In genomic region chr3:14792691-14793121, GRCh38 we compare ENCODE assay signal across 26 cellular contexts. TPM values are rescaled to one million over a fixed set of nuclear protein-coding genes. Genes with fewer than 3 reads are reported as not detected.
DNase-seq lines count a peak whose midpoint lies in the region; ATAC-seq and TF ChIP-seq lines count a peak whose summit lies in the region.
"Had no signal": no experiment of that assay in that cellular context is flagged by ENCODE, and none has a peak within 500 bp of the region (broad histone marks: within the 10 kb centered on the region; RNA-seq: fewer than 3 reads in every experiment).

No MANE protein-coding gene starts in this region.

- TF ChIP-seq EP300 in gastroesophageal sphincter (IDR thresholded peaks at IDR 0.05) (no peak), ovary (IDR thresholded peaks at IDR 0.05) (no peak), transverse colon (IDR thresholded peaks at IDR 0.05; ENCODE audit: low read depth) (no peak)

- in situ Hi-C loops in transverse colon (cut with MboI; ENCODE audit: low pct_ligation_motif_present in 1 of 4, low pct_unique_long_range_greater_than_20kb in 1 of 4, low sequenced_read_pairs in 3 of 4) = loop anchor here in 2 of 4 donors (10.0 kb wide), 2 partner anchors 122 to 132 kb away; no protein-coding TSS in a partner anchor

- intact Hi-C loops in ovary (cut with DNase I) = loop anchor here (5.0 to 10.0 kb wide), 3 partner anchors 122 to 130 kb away; no protein-coding TSS in a partner anchor
- intact Hi-C loops in transverse colon (cut with DNase I; ENCODE audit: low total_unique reads) = no loop called here

- ATAC-seq in RWPE2 (ENCODE audit: low read depth) = no peak
- ATAC-seq in gastroesophageal sphincter = no peak
- no peak for ATAC-seq in HG02571 (IDR thresholded peaks at IDR 0.05; ENCODE audit: unreplicated experiment)
- no peak for ATAC-seq in activated T-cell treated with anti-CD3 and anti-CD28 coated beads, Interleukin-2, amount 50 U/mL, for 4 hours
- ATAC-seq: activated CD8-positive, alpha-beta T cell treated with anti-CD3 and anti-CD28 coated beads for 36 hours; effector memory CD8-positive, alpha-beta T cell; T-helper 17 cell had no signal

- no peak overlapping the region for H3K4me3 ChIP-seq in RWPE2 (ENCODE audit: severe bottlenecking)
- no peak overlapping the region for H3K4me3 ChIP-seq in gastroesophageal sphincter
- no peak overlapping the region for H3K4me3 ChIP-seq in ovary
- no peak overlapping the region for H3K4me3 ChIP-seq in transverse colon
- H3K4me3 ChIP-seq: right lobe of liver had no signal

- no peaks in the 10 kb centered on the region for H3K9me3 ChIP-seq in RWPE2 (ENCODE audit: severe bottlenecking)
- no peaks in the 10 kb centered on the region for H3K9me3 ChIP-seq in gastroesophageal sphincter
- H3K9me3 ChIP-seq in ovary = no peaks in the 10 kb centered on the region
- no peaks in the 10 kb centered on the region for H3K9me3 ChIP-seq in transverse colon
- H3K9me3 ChIP-seq: right lobe of liver, SK-N-SH had no signal

- H3K27me3 ChIP-seq in RWPE2 (ENCODE audit: insufficient read depth, poor library complexity, severe bottlenecking) (peaks cover 5% of the 10 kb centered on the region), gastroesophageal sphincter (peaks cover 8% of the 10 kb centered on the region), ovary (no peaks in the 10 kb centered on the region), transverse colon (no peaks in the 10 kb centered on the region)
- H3K27me3 ChIP-seq: right lobe of liver had no signal

- no peaks in the 10 kb centered on the region for H3K4me1 Mint-ChIP-seq in activated T-cell treated with anti-CD3 and anti-CD28 coated beads, Interleukin-2, amount 50 U/mL, for 4 hours (ENCODE audit: low read depth)
- H3K4me1 Mint-ChIP-seq: IgD-negative memory B cell had no signal

- H3K4me3 Mint-ChIP-seq in activated T-cell treated with anti-CD3 and anti-CD28 coated beads, Interleukin-2, amount 50 U/mL, for 4 hours = no peak overlapping the region
- H3K4me3 Mint-ChIP-seq: activated CD8-positive, alpha-beta T cell treated with anti-CD3 and anti-CD28 coated beads for 36 hours; activated naive CD8-positive, alpha-beta T cell; effector memory CD8-positive, alpha-beta T cell; IgD-negative memory B cell; T-helper 17 cell had no signal

- H3K9me3 Mint-ChIP-seq in activated T-cell treated with anti-CD3 and anti-CD28 coated beads, Interleukin-2, amount 50 U/mL, for 4 hours = no peaks in the 10 kb centered on the region
- H3K9me3 Mint-ChIP-seq: activated CD8-positive, alpha-beta T cell treated with anti-CD3 and anti-CD28 coated beads for 36 hours; activated T-helper 2 cell treated with anti-CD3 and anti-CD28 coated beads, Interferon-gamma antibody, Interleukin-2, Interleukin-4, amounts not matched to agents 10 μg/mL and 5 μg/mL and 100 μg/mL, durations not matched to agents 14 hours and 24 hours and 36 hours; effector memory CD8-positive, alpha-beta T cell; IgD-negative memory B cell had no signal

- TF ChIP-seq CTCF in RWPE2 (IDR thresholded peaks at IDR 0.05; ENCODE audit: poor library complexity, severe bottlenecking) (no peak), gastroesophageal sphincter (IDR thresholded peaks at IDR 0.05) (no peak), ovary (IDR thresholded peaks at IDR 0.05) (no peak), transverse colon (IDR thresholded peaks at IDR 0.05) (no peak)

- no peak overlapping the region for H3K27ac ChIP-seq in RWPE2 (ENCODE audit: poor library complexity, severe bottlenecking)
- H3K27ac ChIP-seq in gastroesophageal sphincter = peak overlapping the region in 3 of 4 donors; percentile 13 to 57 (median 22)
- peak overlapping the region; percentile 4 to 18 for H3K27ac ChIP-seq in ovary
- H3K27ac ChIP-seq in transverse colon = peak overlapping the region in 3 of 4 donors; percentile 16 to 29 (median 22)
- H3K27ac ChIP-seq: parathyroid adenoma, right lobe of liver, RWPE1 had no signal

- H3K36me3 ChIP-seq in RWPE2 (ENCODE audit: low read depth) = no peaks in the 10 kb centered on the region
- H3K36me3 ChIP-seq in gastroesophageal sphincter = no peaks in the 10 kb centered on the region
- no peaks in the 10 kb centered on the region for H3K36me3 ChIP-seq in ovary
- no peaks in the 10 kb centered on the region for H3K36me3 ChIP-seq in transverse colon
- H3K36me3 ChIP-seq: right lobe of liver had no signal

- DNase-seq in RWPE2 (ENCODE audit: low spot score) (peak; percentile 41), ovary (no peak), transverse colon (no peak), glomerular visceral epithelial cell (ENCODE audit: extremely low spot score) (no peak)
- no peak for DNase-seq in activated T-cell treated with anti-CD3 and anti-CD28 coated beads, Interleukin-2, amount 50 U/mL, for 4 hours
- DNase-seq: activated CD4-positive, alpha-beta T cell treated with anti-CD3 and anti-CD28 coated beads for 1 hour; activated CD8-positive, alpha-beta T cell treated with anti-CD3 and anti-CD28 coated beads for 36 hours; cortex of kidney; effector memory CD8-positive, alpha-beta T cell; foreskin melanocyte; GOT3; NCI-H1092; NCI-H1694 treated with DMSO at 0.1 percent for 48 hours; SK-N-SH; stimulated activated naive CD4-positive, alpha-beta T cell treated with Interleukin-2 at 50 U/mL for 16 hours; T-helper 17 cell had no signal

- no peaks in the 10 kb centered on the region for H3K36me3 Mint-ChIP-seq in activated T-cell treated with anti-CD3 and anti-CD28 coated beads, Interleukin-2, amount 50 U/mL, for 4 hours (ENCODE audit: insufficient read depth)
- H3K36me3 Mint-ChIP-seq: activated naive CD8-positive, alpha-beta T cell; CD14-positive monocyte; IgD-negative memory B cell had no signal

- WGBS in gastroesophageal sphincter (ENCODE audit: low coverage in 1 of 2), 2 donors = 91 to 93% methylated on average over 4 to 6 of the region's 9 CpGs
- whole genome bisulfite sequencing in ovary, 3 donors = 80 to 85% (median 84%) methylated on average over 8 to 9 of the region's 9 CpGs
- WGBS in transverse colon (ENCODE audit: low coverage in 1 of 2), 2 donors = 81% methylated on average over 5 of the region's 9 CpGs; no CpG with 5 or more reads in 1 of the 2 donors

- peaks cover 13% of the 10 kb centered on the region for H3K27me3 Mint-ChIP-seq in activated T-cell treated with anti-CD3 and anti-CD28 coated beads, Interleukin-2, amount 50 U/mL, for 4 hours (ENCODE audit: low read depth)

- H3K4me1 ChIP-seq in RWPE2 (ENCODE audit: insufficient read depth, poor library complexity, severe bottlenecking) (no peaks in the 10 kb centered on the region), gastroesophageal sphincter (peaks cover 0 to 36% (median 11%) of the 10 kb centered on the region in 3 donors), ovary (ENCODE audit: insufficient read depth) (peaks cover 8% of the 10 kb centered on the region), transverse colon (no peaks in the 10 kb centered on the region)
- H3K4me1 ChIP-seq: parathyroid adenoma, right lobe of liver had no signal

- TF ChIP-seq POLR2A in gastroesophageal sphincter (IDR thresholded peaks at IDR 0.05) = no peak
- TF ChIP-seq POLR2A in ovary (IDR thresholded peaks at IDR 0.05) = no peak
- TF ChIP-seq POLR2A in transverse colon (IDR thresholded peaks at IDR 0.05) = no peak

RNA-seq across cellular contexts. Expression of gene FGD5, which starts 26.1 kb away (rescaled TPM):
- total RNA-seq in gastroesophageal sphincter = 10 to 100 TPM; 16.1 to 18.7 (median 17.3) TPM
- 10 to 100 TPM in 4 of 7 donors, 1 to 10 TPM in 3; 5.1 to 38.3 (median 13.0) TPM for total RNA-seq in ovary
- 10 to 100 TPM; 11.5 to 17.8 TPM for polyA plus RNA-seq in ovary
- total RNA-seq in transverse colon = 10 to 100 TPM in 2 of 4 donors, 1 to 10 TPM in 2; 5.6 to 15.9 (median 10.2) TPM
- total RNA-seq in activated T-cell treated with anti-CD3 and anti-CD28 coated beads, Interleukin-2, amount 50 U/mL, for 4 hours = under 1 TPM in 2 of 3 donors, not detected in 1; 0.13 to 0.25 TPM
- total RNA-seq: activated CD8-positive, alpha-beta T cell treated with anti-CD3 and anti-CD28 coated beads for 36 hours; T-helper 17 cell had no signal
- polyA plus RNA-seq: CD14-positive monocyte, IgD-negative memory B cell, neural cell, SK-N-SH had no signal

Comparison
In these comparisons a context has a peak if more than half of its experiments do, and no peak if none do; other contexts are left out.
1. RNA of gene FGD5, which starts 26.1 kb away (total RNA-seq): 16.1 to 18.7 TPM in gastroesophageal sphincter, 5.6 to 15.9 TPM in transverse colon and 5.1 to 38.3 TPM in ovary; 0.13 to 0.25 TPM in activated T-cell treated with anti-CD3 and anti-CD28 coated beads, Interleukin-2, amount 50 U/mL, for 4 hours; every median in the first group is over 4 times any median in the second.